In genomic region chr15:83446904-83447708, GRCh38 we compare ENCODE assay signal across 8 cellular contexts. TPM values are rescaled to one million over a fixed set of nuclear protein-coding genes. Genes with fewer than 3 reads are reported as not detected.
A peak's percentile ranks its signal among the peaks of the same experiment; 100 is the strongest.
DNase-seq lines count a peak whose midpoint lies in the region; ATAC-seq, FAIRE-seq and TF ChIP-seq lines count a peak whose summit lies in the region.

Gene SH3GL3, plus strand, starts transcription at chr15:83447341. Its CDS starts 193 bp downstream, at chr15:83447534.

- no peak within 1 kb of the TSS for H3K27ac Mint-ChIP-seq in IgD-negative memory B cell

- peaks cover 0 to 3% (median 2%) of the 10 kb centered on the region in 3 donors for H3K4me1 Mint-ChIP-seq in IgD-negative memory B cell

- H3K27ac ChIP-seq in coronary artery = no peak within 1 kb of the TSS
- H3K27ac ChIP-seq in kidney (ENCODE audit: low read depth in 2 of 2, low read length in 2 of 2) = no peak within 1 kb of the TSS
- H3K27ac ChIP-seq in smooth muscle cell (ENCODE audit: low read depth) = no peak within 1 kb of the TSS

- peak; percentile 89 for DNase-seq in DMS53 (lab: John Stamatoyannopoulos, UW)
- peak; percentile 81 for DNase-seq in coronary artery (ENCODE audit: low spot score)
- peak; percentile 93 for DNase-seq in kidney
- DNase-seq in smooth muscle cell (lab: John Stamatoyannopoulos, UW; ENCODE audit: unreplicated experiment) = peak; percentile 39
- no peak for DNase-seq in GM12891 (ENCODE audit: insufficient read length, low spot score)

- H3K36me3 Mint-ChIP-seq in IgD-negative memory B cell = peaks cover 3% of the 10 kb centered on the region

- H3K4me3 Mint-ChIP-seq in IgD-negative memory B cell = peak within 1 kb of the TSS in 3 of 4 donors; percentile 18 to 86 (median 65)

- H3K9ac ChIP-seq in kidney (ENCODE audit: low read length in 2 of 2) (no peak within 1 kb of the TSS), smooth muscle cell (ENCODE audit: low read depth) (peak within 1 kb of the TSS; percentile 47)

- TF ChIP-seq CTCF in WI38 (IDR thresholded peaks at IDR 0.05; ENCODE audit: low read depth, low read length) (no peak), coronary artery (IDR thresholded peaks at IDR 0.05) (no peak), kidney (IDR thresholded peaks at IDR 0.05; ENCODE audit: borderline replicate concordance, extremely low read depth, insufficient read depth) (no peak), smooth muscle cell (IDR thresholded peaks at IDR 0.05; ENCODE audit: borderline replicate concordance, insufficient read depth, poor library complexity, severe bottlenecking) (peak; percentile 24)

- under 1% methylated on average over 54 of the region's 68 CpGs for WGBS in smooth muscle cell (ENCODE audit: low lambda C conversion rate)

- peaks cover 0 to 2% (median 0%) of the 10 kb centered on the region in 3 donors for H3K9me3 Mint-ChIP-seq in IgD-negative memory B cell

- H3K4me1 ChIP-seq in kidney (ENCODE audit: control insufficient read depth in 1 of 2, insufficient read depth in 1 of 2, low read depth in 1 of 2, low read length in 2 of 2) = peaks cover 0 to 2% of the 10 kb centered on the region in 2 donors
- H3K4me1 ChIP-seq in smooth muscle cell (ENCODE audit: low read depth) = no peaks in the 10 kb centered on the region

- H3K27me3 ChIP-seq in smooth muscle cell (ENCODE audit: low read depth) = no peaks in the 10 kb centered on the region

- H3K27me3 Mint-ChIP-seq in IgD-negative memory B cell = peaks cover 22% of the 10 kb centered on the region

- peak within 1 kb of the TSS; percentile 93 for H3K4me2 ChIP-seq in smooth muscle cell

- no peak for ATAC-seq in GM21723 (IDR thresholded peaks at IDR 0.05; ENCODE audit: unreplicated experiment)

- H3K36me3 ChIP-seq in kidney (ENCODE audit: control insufficient read depth in 1 of 2, insufficient read depth in 2 of 2, low read length in 2 of 2) (no peaks in the 10 kb centered on the region), smooth muscle cell (ENCODE audit: low read depth) (no peaks in the 10 kb centered on the region)

- H3K4me3 ChIP-seq in WI38 (ENCODE audit: low read depth, low read length) (peak within 1 kb of the TSS; percentile 35), coronary artery (peak within 1 kb of the TSS; percentile 69), kidney (ENCODE audit: low read length in 2 of 2) (peak within 1 kb of the TSS in 1 of 2 donors; percentile 58), smooth muscle cell (peak within 1 kb of the TSS; percentile 60)

- H3F3A ChIP-seq in smooth muscle cell (ENCODE audit: low read depth) = no peaks in the 10 kb centered on the region

- no peaks in the 10 kb centered on the region for H3K9me3 ChIP-seq in kidney (ENCODE audit: control insufficient read depth in 1 of 2, low read length in 2 of 2)
- H3K9me3 ChIP-seq in smooth muscle cell (replicated peaks; ENCODE audit: low read depth) = no peaks in the 10 kb centered on the region

- H3K79me2 ChIP-seq in smooth muscle cell (ENCODE audit: low read depth) = no peaks in the 10 kb centered on the region

- TF ChIP-seq POLR2A in GM12891 (IDR thresholded peaks at IDR 0.05; ENCODE audit: low read depth, low read length) = no peak

- no peaks in the 10 kb centered on the region for H4K20me1 ChIP-seq in smooth muscle cell (ENCODE audit: low read depth)

- FAIRE-seq in kidney (lab: Jason Lieb, UNC) = no peak
- no peak for FAIRE-seq in GM12891 (lab: Jason Lieb, UNC)

- peak within 1 kb of the TSS; percentile 82 for H2AFZ ChIP-seq in smooth muscle cell (ENCODE audit: low read depth)

- intact Hi-C loops in kidney (cut with DNase I) = loop anchor here (10.0 kb wide), 1 partner anchor 118 kb away; no protein-coding TSS in a partner anchor

TF ChIP-seq in GM12891, 5 proteins besides CTCF, POLR2A, EP300 and RAD21:
- TF ChIP-seq TAF1 (IDR thresholded peaks at IDR 0.05; ENCODE audit: low read depth, low read length) = no peak
- no peak for TF ChIP-seq SPI1 (IDR thresholded peaks at IDR 0.05; ENCODE audit: low read depth, low read length)
- no peak for TF ChIP-seq POLR2AphosphoS5 (IDR thresholded peaks at IDR 0.05; ENCODE audit: low read depth, low read length)
- TF ChIP-seq POU2F2 (IDR thresholded peaks at IDR 0.05; ENCODE audit: low read depth, low read length) = no peak; the same call in 1 of the 2 replicates
- TF ChIP-seq PAX5 (IDR thresholded peaks at IDR 0.05; ENCODE audit: insufficient read depth, low read length, severe bottlenecking) = no peak

RNA-seq across cellular contexts. Expression of gene SH3GL3, which starts in this region (rescaled TPM):
- polyA plus RNA-seq in IgD-negative memory B cell = not detected
- total RNA-seq in kidney = 0.47 TPM
- not detected for polyA plus RNA-seq in kidney (ENCODE audit: insufficient read depth, low read depth, low replicate concordance)
- 2.2 and 2.7 TPM in 2 replicates for total RNA-seq in smooth muscle cell
- 0.50 and 1.5 TPM in 2 replicates for polyA plus RNA-seq in smooth muscle cell
- not detected for polyA plus RNA-seq in GM12891 (2012; ENCODE audit: low read depth, missing spikeins)

Comparison
In these comparisons a context has a peak if more than half of its experiments do, and no peak if none do; other contexts are left out.
1. Peak in DNase-seq in kidney; RNA of the gene not detected or under 1 TPM.